21 cellular contexts compared by ENCODE assay signal in the genomic region with DNA sequence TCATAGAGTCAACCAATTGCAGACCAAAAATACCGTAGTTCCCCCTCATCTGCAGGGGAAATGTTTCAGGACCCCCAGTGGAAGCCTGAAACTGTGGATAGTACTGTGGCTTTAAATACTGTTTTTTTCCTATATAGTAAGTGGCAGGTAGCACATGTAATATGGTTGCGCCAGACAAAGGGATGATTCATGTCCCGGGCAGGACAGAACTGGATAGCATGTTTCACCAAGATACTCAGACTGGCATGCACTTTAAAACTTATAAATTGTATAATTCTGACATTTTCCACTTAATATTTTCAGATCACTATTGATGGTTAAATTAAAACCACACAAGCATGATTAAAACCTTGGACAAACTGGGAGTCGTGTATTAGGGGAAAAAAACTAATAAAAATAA.
"Had no signal": no experiment of that assay in that cellular context is flagged by ENCODE, and none has a peak within 500 bp of the region (broad histone marks: within the 10 kb centered on the region; RNA-seq: fewer than 3 reads in every experiment).

No MANE protein-coding gene starts in this region.

- DNase-seq: activated CD4-positive, alpha-beta T cell treated with anti-CD3 and anti-CD28 coated beads for 4 hours; activated CD4-positive, alpha-beta T cell treated with anti-CD3 and anti-CD28 coated beads, Interleukin-2, amount 50 U/mL, for 4 hours; activated effector memory CD4-positive, alpha-beta T cell treated with anti-CD3 and anti-CD28 coated beads, Interleukin-2, amount 50 U/mL, for 16 hours; activated naive CD4-positive, alpha-beta T cell treated with anti-CD3 and anti-CD28 coated beads, Interleukin-2, amount 10 ng/mL, durations not matched to agents 7 days and 5 days; activated naive CD8-positive, alpha-beta T cell treated with anti-CD3 and anti-CD28 coated beads, Interleukin-2, amount 10 ng/mL, durations not matched to agents 7 days and 5 days; amniotic stem cell; brain microvascular endothelial cell; central memory CD4-positive, alpha-beta T cell; endodermal cell; gastrocnemius medialis; islet precursor cell; left cardiac atrium; left ventricle myocardium superior; posterior cingulate gyrus; right cardiac atrium; stimulated activated naive CD8-positive, alpha-beta T cell treated with anti-CD3 and anti-CD28 coated beads, Interleukin-15, Interleukin-2, amounts not matched to agents 100 U/mL and 50 U/mL, for 24 hours; testis; transverse colon had no signal

- H3K27ac Mint-ChIP-seq: activated naive CD4-positive, alpha-beta T cell treated with anti-CD3 and anti-CD28 coated beads, Interleukin-2, amount 10 ng/mL, durations not matched to agents 7 days and 5 days; activated naive CD8-positive, alpha-beta T cell treated with anti-CD3 and anti-CD28 coated beads, Interleukin-2, amount 10 ng/mL, durations not matched to agents 7 days and 5 days; dendritic cell treated with granulocyte-macrophage colony-stimulating factor and Interleukin-4, amounts not matched to agents 40 ng/mL and 50 ng/mL, for 4 days; endodermal cell; nephron; T-helper 2 cell treated with Interferon-gamma antibody and Interleukin-4, amounts not matched to agents 5 μg/mL and 100 μg/mL, for 36 hours had no signal

- H3K4me3 Mint-ChIP-seq: activated naive CD4-positive, alpha-beta T cell treated with anti-CD3 and anti-CD28 coated beads, Interleukin-2, amount 10 ng/mL, durations not matched to agents 7 days and 5 days; activated naive CD8-positive, alpha-beta T cell treated with anti-CD3 and anti-CD28 coated beads, Interleukin-2, amount 10 ng/mL, durations not matched to agents 7 days and 5 days; dendritic cell treated with granulocyte-macrophage colony-stimulating factor and Interleukin-4, amounts not matched to agents 40 ng/mL and 50 ng/mL, for 4 days; endodermal cell; nephron; T-helper 2 cell treated with Interferon-gamma antibody and Interleukin-4, amounts not matched to agents 5 μg/mL and 100 μg/mL, for 36 hours had no signal

- H3K27me3 Mint-ChIP-seq: activated naive CD4-positive, alpha-beta T cell treated with anti-CD3 and anti-CD28 coated beads, Interleukin-2, amount 10 ng/mL, durations not matched to agents 7 days and 5 days; activated naive CD8-positive, alpha-beta T cell treated with anti-CD3 and anti-CD28 coated beads, Interleukin-2, amount 10 ng/mL, durations not matched to agents 7 days and 5 days; dendritic cell treated with granulocyte-macrophage colony-stimulating factor and Interleukin-4, amounts not matched to agents 40 ng/mL and 50 ng/mL, for 4 days had no signal

- ATAC-seq: gastrocnemius medialis; left cardiac atrium; left ventricle myocardium superior; right cardiac atrium; stimulated activated naive CD8-positive, alpha-beta T cell treated with anti-CD3 and anti-CD28 coated beads, Interleukin-15, Interleukin-2, amounts not matched to agents 100 U/mL and 50 U/mL, for 24 hours had no signal

- H3K36me3 Mint-ChIP-seq: activated naive CD4-positive, alpha-beta T cell treated with anti-CD3 and anti-CD28 coated beads, Interleukin-2, amount 10 ng/mL, durations not matched to agents 7 days and 5 days; activated naive CD8-positive, alpha-beta T cell treated with anti-CD3 and anti-CD28 coated beads, Interleukin-2, amount 10 ng/mL, durations not matched to agents 7 days and 5 days had no signal

- H3K4me1 Mint-ChIP-seq: activated naive CD4-positive, alpha-beta T cell treated with anti-CD3 and anti-CD28 coated beads, Interleukin-2, amount 10 ng/mL, durations not matched to agents 7 days and 5 days; activated naive CD8-positive, alpha-beta T cell treated with anti-CD3 and anti-CD28 coated beads, Interleukin-2, amount 10 ng/mL, durations not matched to agents 7 days and 5 days; endodermal cell; nephron had no signal

- H3K9me3 Mint-ChIP-seq: activated naive CD4-positive, alpha-beta T cell treated with anti-CD3 and anti-CD28 coated beads, Interleukin-2, amount 10 ng/mL, durations not matched to agents 7 days and 5 days; dendritic cell treated with granulocyte-macrophage colony-stimulating factor and Interleukin-4, amounts not matched to agents 40 ng/mL and 50 ng/mL, for 4 days; endodermal cell; nephron; T-helper 2 cell treated with Interferon-gamma antibody and Interleukin-4, amounts not matched to agents 5 μg/mL and 100 μg/mL, for 36 hours had no signal
